In genomic region chr18:22136395-22136794, GRCh38 we compare ENCODE assay signal across 23 cellular contexts. TPM values are rescaled to one million over a fixed set of nuclear protein-coding genes. Genes with fewer than 3 reads are reported as not detected.
DNase-seq lines count a peak whose midpoint lies in the region; ATAC-seq, FAIRE-seq and TF ChIP-seq lines count a peak whose summit lies in the region.
"Had no signal": no experiment of that assay in that cellular context is flagged by ENCODE, and none has a peak within 500 bp of the region (broad histone marks: within the 10 kb centered on the region; RNA-seq: fewer than 3 reads in every experiment).

No MANE protein-coding gene starts in this region.

- no peak for FAIRE-seq in astrocyte (lab: Jason Lieb, UNC)
- FAIRE-seq: pancreas had no signal

- no TSS peak for BruUV-seq in A673 (replicated peaks; lab: Mats Ljungman, UMichigan)

- H3K4me1 Mint-ChIP-seq in HFFc6 (ENCODE audit: low read depth) (no peaks in the 10 kb centered on the region), astrocyte (ENCODE audit: low read depth, unreplicated experiment) (no peaks in the 10 kb centered on the region)
- H3K4me1 Mint-ChIP-seq: activated B cell treated with CpG ODN at 0.5 μM for 24 hours had no signal

- H3K27ac ChIP-seq in A673 (ENCODE audit: low read depth, low read length, poor library complexity, severe bottlenecking), result no peak overlapping the region
- no peak overlapping the region for H3K27ac ChIP-seq in astrocyte (ENCODE audit: low read depth, low read length)
- H3K27ac ChIP-seq: dorsolateral prefrontal cortex, hepatocyte, pancreas, RWPE1, upper lobe of left lung had no signal

- POLR2A ChIA-PET in A673 (lab: Charles Lee; ENCODE audit: low non-redundant PET), result no interaction called here

- H3K36me3 Mint-ChIP-seq in HFFc6 (ENCODE audit: low read depth), result no peaks in the 10 kb centered on the region
- no peaks in the 10 kb centered on the region for H3K36me3 Mint-ChIP-seq in astrocyte (ENCODE audit: low read depth, unreplicated experiment)
- H3K36me3 Mint-ChIP-seq: CD4-positive, alpha-beta memory T cell had no signal

- no peaks in the 10 kb centered on the region for H3K79me2 ChIP-seq in astrocyte (ENCODE audit: insufficient read depth, low read length)
- H3K79me2 ChIP-seq: hepatocyte had no signal

- H3K4me1 ChIP-seq in A673 (ENCODE audit: insufficient read depth, low read length, poor library complexity, severe bottlenecking), result no peaks in the 10 kb centered on the region
- no peaks in the 10 kb centered on the region for H3K4me1 ChIP-seq in astrocyte (ENCODE audit: insufficient read depth, low read length)
- H3K4me1 ChIP-seq: pancreas, upper lobe of left lung had no signal

- H3K9me3 Mint-ChIP-seq in HFFc6 (no peaks in the 10 kb centered on the region), astrocyte (ENCODE audit: unreplicated experiment) (no peaks in the 10 kb centered on the region)

- no peaks in the 10 kb centered on the region for H4K20me1 ChIP-seq in astrocyte (ENCODE audit: insufficient read depth, low read length)

- H3K4me2 ChIP-seq in astrocyte (ENCODE audit: low read length), result no peak overlapping the region
- H3K4me2 ChIP-seq: hepatocyte had no signal

- no peak for ATAC-seq in left cardiac atrium
- no peak for ATAC-seq in HG03571 (IDR thresholded peaks at IDR 0.05; ENCODE audit: unreplicated experiment)
- no peak for ATAC-seq in HG02885 (IDR thresholded peaks at IDR 0.05; ENCODE audit: poor library complexity, unreplicated experiment)
- ATAC-seq: left lobe of liver had no signal

- no peak overlapping the region for H3K27ac Mint-ChIP-seq in HFFc6
- H3K27ac Mint-ChIP-seq in astrocyte (ENCODE audit: unreplicated experiment), result no peak overlapping the region
- H3K27ac Mint-ChIP-seq: activated B cell treated with CpG ODN at 0.5 μM for 24 hours; CD4-positive, alpha-beta memory T cell had no signal

- H3K27me3 ChIP-seq in A673 (replicated peaks; ENCODE audit: insufficient read depth, low read depth, low read length, poor library complexity) (no peaks in the 10 kb centered on the region), astrocyte (ENCODE audit: insufficient read depth, low read length) (peaks cover 6% of the 10 kb centered on the region)
- H3K27me3 ChIP-seq: hepatocyte, pancreas, upper lobe of left lung had no signal

- CTCF ChIA-PET in A673 (lab: Charles Lee), result no interaction called here

- peak; percentile 18 for DNase-seq in A673 (ENCODE audit: low spot score)
- DNase-seq in HFFc6, result peak; percentile 4
- peak; percentile 16 for DNase-seq in astrocyte (ENCODE audit: low read depth)
- DNase-seq in iris pigment epithelial cell (ENCODE audit: low read depth), result peak; percentile 87
- DNase-seq in left cardiac atrium, result no peak
- no peak for DNase-seq in AG08395 (ENCODE audit: low spot score)
- DNase-seq: activated B cell treated with CpG ODN at 0.5 μM for 24 hours; activated CD8-positive, alpha-beta memory T cell treated with anti-CD3 and anti-CD28 coated beads for 24 hours; amygdala; CD4-positive, alpha-beta memory T cell; dorsolateral prefrontal cortex; MM.1S; NCI-H82; pancreas; stimulated activated CD4-positive, alpha-beta T cell treated with anti-CD3 and anti-CD28 coated beads, Interleukin-12 subunit alpha, Interleukin-12 subunit beta, amount 100 ng/mL, for 4 hours; stimulated activated naive CD4-positive, alpha-beta T cell treated with Interleukin-2 at 50 U/mL for 16 hours; upper lobe of left lung had no signal

- no peaks in the 10 kb centered on the region for H3K36me3 ChIP-seq in A673 (ENCODE audit: insufficient read depth, low read length, poor library complexity, severe bottlenecking)
- no peaks in the 10 kb centered on the region for H3K36me3 ChIP-seq in astrocyte (ENCODE audit: insufficient read depth, low read length)
- H3K36me3 ChIP-seq: pancreas, upper lobe of left lung had no signal

- no peak overlapping the region for H2AFZ ChIP-seq in astrocyte (ENCODE audit: low read depth, low read length)
- H2AFZ ChIP-seq: hepatocyte had no signal

- no peak overlapping the region for H3K9ac ChIP-seq in astrocyte (ENCODE audit: low read length)

- H3K9me3 ChIP-seq in A673 (ENCODE audit: low read depth, low read length, poor library complexity, severe bottlenecking), result no peaks in the 10 kb centered on the region
- no peaks in the 10 kb centered on the region for H3K9me3 ChIP-seq in astrocyte (ENCODE audit: insufficient read depth, low read depth, low read length)
- H3K9me3 ChIP-seq: pancreas, upper lobe of left lung had no signal

- TF ChIP-seq CTCF in A673 (conservative IDR thresholded peaks at IDR 0.05; ENCODE audit: low read depth, low read length) (no peak), HFFc6 (IDR thresholded peaks at IDR 0.05) (no peak), astrocyte (IDR thresholded peaks at IDR 0.05; ENCODE audit: insufficient read depth, low read depth, low read length) (no peak)

- H3K4me3 ChIP-seq in A673 (ENCODE audit: low read depth, low read length, poor library complexity, severe bottlenecking) (no peak overlapping the region), astrocyte (ENCODE audit: insufficient read depth, low read depth, low read length) (no peak overlapping the region)
- H3K4me3 ChIP-seq: dorsolateral prefrontal cortex, hepatocyte, pancreas, upper lobe of left lung had no signal

- H3K27me3 Mint-ChIP-seq in HFFc6 (ENCODE audit: insufficient read depth), result peaks cover 25% of the 10 kb centered on the region
- peaks cover 3% of the 10 kb centered on the region for H3K27me3 Mint-ChIP-seq in astrocyte (ENCODE audit: low read depth, unreplicated experiment)
- H3K27me3 Mint-ChIP-seq: activated B cell treated with CpG ODN at 0.5 μM for 24 hours had no signal

- no peak overlapping the region for H3K4me3 Mint-ChIP-seq in HFFc6
- H3K4me3 Mint-ChIP-seq in astrocyte (ENCODE audit: unreplicated experiment), result no peak overlapping the region
- H3K4me3 Mint-ChIP-seq: activated B cell treated with CpG ODN at 0.5 μM for 24 hours; CD4-positive, alpha-beta memory T cell had no signal

- intact Hi-C loops in A673 (cut with micrococcal nuclease; ENCODE audit: unreplicated experiment), result no loop called here
- intact Hi-C loops in left cardiac atrium (cut with DNase I), result no loop called here

RNA-seq across cellular contexts. Expression of gene GATA6, which starts 33.0 kb away (rescaled TPM):
- total RNA-seq in A673 (2021), result 0.20 and 0.21 TPM in 2 replicates
- 1 to 10 TPM in 4 of 6 experiments, under 1 TPM in 2; 0.28 to 1.8 (median 1.5) TPM for total RNA-seq in HFFc6 (2021; fragmentation: NEBNext Ultra II Directional; extraction: Animal tissue kit (Norgen Biotek cat#: 25700))
- total RNA-seq in astrocyte, result 9.4 and 10.9 TPM in 2 replicates
- total RNA-seq in left cardiac atrium, result 10 to 100 TPM; 43.9 to 59.6 TPM
- total RNA-seq: activated B cell treated with CpG ODN at 0.5 μM for 24 hours; CD4-positive, alpha-beta memory T cell; T-helper 1 cell treated with Interleukin-12 subunit alpha and Interleukin-12 subunit beta and Interleukin-4 antibody, amounts not matched to agents 30 ng/mL and 1 ng/mL, for 36 hours had no signal

Comparison
In these comparisons a context has a peak if more than half of its experiments do, and no peak if none do; other contexts are left out.
1. DNase-seq: peak in A673 (single experiment), HFFc6 (single experiment), astrocyte (single experiment) and iris pigment epithelial cell (single experiment); none in left cardiac atrium (single experiment) and AG08395 (single experiment).